Comparison of ENCODE assay signal across 14 cellular contexts in the genomic region with DNA sequence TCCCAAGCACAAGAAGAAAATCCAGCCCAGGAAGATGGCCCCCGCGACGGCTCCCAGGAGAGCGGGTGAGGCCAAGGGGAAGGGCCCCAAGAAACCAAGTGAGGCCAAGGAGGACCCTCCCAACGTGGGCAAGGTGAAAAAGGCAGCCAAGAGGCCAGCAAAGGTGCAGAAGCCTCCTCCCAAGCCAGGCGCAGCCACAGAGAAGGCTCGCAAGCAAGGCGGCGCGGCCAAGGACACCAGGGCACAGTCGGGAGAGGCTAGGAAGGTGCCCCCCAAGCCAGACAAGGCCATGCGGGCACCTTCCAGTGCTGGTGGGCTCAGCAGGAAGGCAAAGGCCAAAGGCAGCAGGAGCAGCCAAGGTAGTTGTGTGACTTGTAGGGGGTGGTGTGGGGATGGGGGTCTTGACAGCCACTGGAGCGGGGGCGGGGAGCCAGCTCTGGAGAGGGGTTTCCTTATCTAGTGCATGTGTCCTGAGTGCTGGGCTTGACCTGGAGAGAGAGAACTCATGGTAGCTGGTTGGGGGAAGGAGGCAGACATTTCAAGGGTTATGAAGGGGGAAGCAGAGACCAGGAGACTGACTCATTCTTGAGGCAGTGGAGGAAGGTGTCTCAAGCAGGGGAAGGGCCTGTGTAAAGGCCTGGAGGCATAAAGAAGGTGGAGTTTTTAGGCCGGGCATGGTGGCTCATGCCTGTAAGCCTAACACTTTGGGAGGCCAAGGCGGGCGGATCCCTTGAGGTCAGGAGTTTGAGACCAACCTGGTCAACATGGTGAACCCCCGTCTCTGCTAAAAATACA. TPM values are rescaled to one million over a fixed set of nuclear protein-coding genes. Genes with fewer than 3 reads are reported as not detected.
A peak's percentile ranks its signal among the peaks of the same experiment; 100 is the strongest.
DNase-seq lines count a peak whose midpoint lies in the region; ATAC-seq and TF ChIP-seq lines count a peak whose summit lies in the region.
"Had no signal": no experiment of that assay in that cellular context is flagged by ENCODE, and none has a peak within 500 bp of the region (broad histone marks: within the 10 kb centered on the region; RNA-seq: fewer than 3 reads in every experiment).

No MANE protein-coding gene starts in this region.

- H2AFZ ChIP-seq in GM23248 (no peak overlapping the region), neural progenitor cell (replicated peaks) (no peak overlapping the region)

- no peak for TF ChIP-seq POLR2A in gastrocnemius medialis (IDR thresholded peaks at IDR 0.05)

- H3K9me3 Mint-ChIP-seq in central memory CD8-positive, alpha-beta T cell, result no peaks in the 10 kb centered on the region
- no peaks in the 10 kb centered on the region for H3K9me3 Mint-ChIP-seq in neural progenitor cell
- H3K9me3 Mint-ChIP-seq: WTC11 had no signal

- H3K4me3 Mint-ChIP-seq in central memory CD8-positive, alpha-beta T cell, result no peak overlapping the region
- no peak overlapping the region for H3K4me3 Mint-ChIP-seq in neural progenitor cell
- H3K4me3 Mint-ChIP-seq: WTC11 had no signal

- 88 to 90% methylated on average over 17 to 18 of the region's 18 CpGs for WGBS in GM23248 (ENCODE audit: low coverage in 1 of 2, low lambda C conversion rate in 2 of 2, missing lambda C conversion rate in 2 of 2), 2 experiments

- H3K27me3 Mint-ChIP-seq in central memory CD8-positive, alpha-beta T cell, result no peaks in the 10 kb centered on the region
- H3K27me3 Mint-ChIP-seq in neural progenitor cell (ENCODE audit: insufficient read depth, low read depth), result peaks cover 16% of the 10 kb centered on the region

- TF ChIP-seq CTCF in neural progenitor cell (IDR thresholded peaks at IDR 0.05) (no peak), gastrocnemius medialis (IDR thresholded peaks at IDR 0.05 in 4 of 5, conservative IDR thresholded peaks at IDR 0.05 in 1 of 5) (no peak)

- ATAC-seq in central memory CD8-positive, alpha-beta T cell (replicated peaks; ENCODE audit: extremely low read depth, poor library complexity, severe bottlenecking), result no peak
- ATAC-seq in HG02870 (IDR thresholded peaks at IDR 0.05; ENCODE audit: unreplicated experiment) (no peak), gastrocnemius medialis (no peak)
- ATAC-seq: WTC11 had no signal

- H3K9ac ChIP-seq in GM23248 (no peak overlapping the region), neural progenitor cell (no peak overlapping the region)

- H3K36me3 ChIP-seq in GM23248 (ENCODE audit: low read depth), result no peaks in the 10 kb centered on the region; the same call in 1 of the 2 replicates
- H3K36me3 ChIP-seq in neural progenitor cell, result no peaks in the 10 kb centered on the region
- no peaks in the 10 kb centered on the region for H3K36me3 ChIP-seq in gastrocnemius medialis
- H3K36me3 ChIP-seq: esophagus squamous epithelium, tibial artery had no signal

- no peak overlapping the region for H3K27ac ChIP-seq in GM23248
- no peak overlapping the region for H3K27ac ChIP-seq in neural progenitor cell
- no peak overlapping the region for H3K27ac ChIP-seq in gastrocnemius medialis
- H3K27ac ChIP-seq: body of pancreas, esophagus squamous epithelium, tibial artery had no signal

- H3K27me3 ChIP-seq in GM23248 (replicated peaks; ENCODE audit: insufficient read depth), result no peaks in the 10 kb centered on the region
- no peaks in the 10 kb centered on the region for H3K27me3 ChIP-seq in neural progenitor cell
- no peaks in the 10 kb centered on the region for H3K27me3 ChIP-seq in gastrocnemius medialis
- H3K27me3 ChIP-seq: body of pancreas, esophagus squamous epithelium, tibial artery had no signal

- H4K20me1 ChIP-seq in GM23248 (ENCODE audit: insufficient read depth), result no peaks in the 10 kb centered on the region
- no peaks in the 10 kb centered on the region for H4K20me1 ChIP-seq in neural progenitor cell (ENCODE audit: low read depth)

- in situ Hi-C loops in GM23248 (cut with MboI), result no loop called here
- in situ Hi-C loops in gastrocnemius medialis (cut with MboI; ENCODE audit: low sequenced_read_pairs in 4 of 4), result no loop called here

- H3K4me1 ChIP-seq in GM23248 (ENCODE audit: insufficient read depth) (peaks cover 8% of the 10 kb centered on the region), neural progenitor cell (peaks cover 15% of the 10 kb centered on the region), gastrocnemius medialis (peaks cover 0 to 13% of the 10 kb centered on the region in 2 donors)

- H3F3A ChIP-seq in GM23248 (ENCODE audit: insufficient read depth), result peaks cover 6% of the 10 kb centered on the region; the same call in 1 of the 2 replicates
- H3F3A ChIP-seq in neural progenitor cell (ENCODE audit: low read depth), result peaks cover 2% of the 10 kb centered on the region

- intact Hi-C loops in gastrocnemius medialis (cut with DNase I; ENCODE audit: low total_unique reads), result no loop called here

- H3K79me2 ChIP-seq in GM23248 (ENCODE audit: insufficient read depth) (no peaks in the 10 kb centered on the region), neural progenitor cell (ENCODE audit: low read depth) (no peaks in the 10 kb centered on the region)

- H3K9me3 ChIP-seq in GM23248 (ENCODE audit: low read depth), result no peaks in the 10 kb centered on the region
- no peaks in the 10 kb centered on the region for H3K9me3 ChIP-seq in neural progenitor cell (ENCODE audit: low read depth)
- no peaks in the 10 kb centered on the region for H3K9me3 ChIP-seq in gastrocnemius medialis
- H3K9me3 ChIP-seq: body of pancreas, esophagus squamous epithelium, tibial artery had no signal

- H3K4me2 ChIP-seq in GM23248 (ENCODE audit: unreplicated experiment) (peak overlapping the region; percentile 26), neural progenitor cell (no peak overlapping the region)

- DNase-seq in GM23248 (peak; percentile 72), NOMO-1 (lab: John Stamatoyannopoulos, UW; ENCODE audit: unreplicated experiment in 2 of 2) (peak; percentile 76 to 86), neural progenitor cell (ENCODE audit: low spot score) (no peak), cerebellar nuclear complex (lab: John Stamatoyannopoulos, UW) (no peak), gastrocnemius medialis (no peak), middle frontal gyrus (ENCODE audit: extremely low spot score, low spot score) (no peak)
- no peak for DNase-seq in central memory CD8-positive, alpha-beta T cell (ENCODE audit: low spot score in 2 of 2)
- DNase-seq: activated T-cell treated with anti-CD3 and anti-CD28 coated beads, Interleukin-2, amount 50 U/mL, for 1 hour; esophagus squamous epithelium; NCI-H1048; tibial artery had no signal

- H3K9me2 ChIP-seq in GM23248 (ENCODE audit: insufficient read depth), result no peaks in the 10 kb centered on the region

- peak overlapping the region; percentile 39 for H3K27ac Mint-ChIP-seq in central memory CD8-positive, alpha-beta T cell (ENCODE audit: low read depth)
- peak overlapping the region; percentile 78 for H3K27ac Mint-ChIP-seq in neural progenitor cell
- H3K27ac Mint-ChIP-seq: WTC11 had no signal

- H3K4me3 ChIP-seq in GM23248 (no peak overlapping the region), neural progenitor cell (no peak overlapping the region), gastrocnemius medialis (no peak overlapping the region)
- H3K4me3 ChIP-seq: body of pancreas, esophagus squamous epithelium, tibial artery had no signal

- H3K4me1 Mint-ChIP-seq in central memory CD8-positive, alpha-beta T cell, result peaks cover 27% of the 10 kb centered on the region
- H3K4me1 Mint-ChIP-seq in neural progenitor cell, result peaks cover 35% of the 10 kb centered on the region

- H3K36me3 Mint-ChIP-seq in central memory CD8-positive, alpha-beta T cell (ENCODE audit: insufficient read depth), result peaks cover 2% of the 10 kb centered on the region
- H3K36me3 Mint-ChIP-seq in neural progenitor cell, result no peaks in the 10 kb centered on the region
- H3K36me3 Mint-ChIP-seq: WTC11 had no signal

RNA-seq across cellular contexts. Expression of a gene that starts 6.2 kb away (rescaled TPM):
- not detected in 2 replicates for total RNA-seq in GM23248 (2014; rRNA removed; shearing (Covaris generic))
- not detected in 2 replicates for polyA plus RNA-seq in GM23248 (2016; fragmentation: Nextera tagmentation; extraction: Ambion mirVana)
- total RNA-seq in neural progenitor cell (ENCODE audit: low replicate concordance) (not detected in 2 replicates), gastrocnemius medialis (not detected)
- total RNA-seq: body of pancreas, esophagus squamous epithelium, WTC11 had no signal

RNA-seq across cellular contexts. Expression of a gene that starts 20.8 kb away (rescaled TPM):
- total RNA-seq in GM23248 (2014; rRNA removed; shearing (Covaris generic)), result not detected in 2 replicates
- polyA plus RNA-seq in GM23248 (2016; fragmentation: Nextera tagmentation; extraction: Ambion mirVana), result not detected in 2 replicates
- total RNA-seq in neural progenitor cell (ENCODE audit: low replicate concordance) (not detected in 2 replicates), gastrocnemius medialis (not detected)
- total RNA-seq: body of pancreas, esophagus squamous epithelium, WTC11 had no signal

RNA-seq across cellular contexts. Expression of a gene that starts 57.3 kb away (rescaled TPM):
- 67.2 and 83.0 TPM in 2 replicates for total RNA-seq in GM23248 (2014; rRNA removed; shearing (Covaris generic))
- polyA plus RNA-seq in GM23248 (2016; fragmentation: Nextera tagmentation; extraction: Ambion mirVana), result 35.7 and 37.4 TPM in 2 replicates
- total RNA-seq in neural progenitor cell (ENCODE audit: low replicate concordance), result 9.0 and 12.9 TPM in 2 replicates
- 10 to 100 TPM; 15.7 to 70.9 (median 19.9) TPM for total RNA-seq in gastrocnemius medialis

Comparison
In these comparisons a context has a peak if more than half of its experiments do, and no peak if none do; other contexts are left out.
1. DNase-seq: peak in GM23248 (single experiment) and NOMO-1 (2 of 2); none in central memory CD8-positive, alpha-beta T cell (0 of 2), neural progenitor cell (single experiment), cerebellar nuclear complex (0 of 2), gastrocnemius medialis (0 of 2) and middle frontal gyrus (single experiment).